ENCODE assay signal across 9 cellular contexts in genomic region chr20:12022121-12022520, GRCh38.
"Had no signal": no experiment of that assay in that cellular context is flagged by ENCODE, and none has a peak within 500 bp of the region (broad histone marks: within the 10 kb centered on the region; RNA-seq: fewer than 3 reads in every experiment).

No MANE protein-coding gene starts in this region.

- H3K4me1 ChIP-seq: HAP-1 had no signal

- H3K9me3 Mint-ChIP-seq: HFFc6 had no signal

- H3K4me3 ChIP-seq: GM23248, HAP-1 had no signal

- H3K27ac ChIP-seq: GM23248, HL-60 had no signal

- ATAC-seq: HCT116, HepG2 had no signal

- H3K36me3 Mint-ChIP-seq: IgD-negative memory B cell had no signal

- H3K27ac Mint-ChIP-seq: HFFc6, IgD-negative memory B cell had no signal

- H3K9me3 ChIP-seq: HAP-1 had no signal

- DNase-seq: GM23248, GOT3, H7, HFFc6 had no signal

- H3K4me3 Mint-ChIP-seq: HFFc6 had no signal

- H3K27me3 Mint-ChIP-seq: IgD-negative memory B cell had no signal
